In genomic region chr3:197031315-197032285, GRCh38 we compare ENCODE assay signal across 8 cellular contexts. TPM values are rescaled to one million over a fixed set of nuclear protein-coding genes. Genes with fewer than 3 reads are reported as not detected.
DNase-seq lines count a peak whose midpoint lies in the region; ATAC-seq and TF ChIP-seq lines count a peak whose summit lies in the region.

No MANE protein-coding gene starts in this region.

- ATAC-seq in GM18511 (IDR thresholded peaks at IDR 0.05; ENCODE audit: unreplicated experiment) (no peak), HG03571 (IDR thresholded peaks at IDR 0.05; ENCODE audit: unreplicated experiment) (no peak)

- H3K27me3 Mint-ChIP-seq in chondrocyte (ENCODE audit: low read depth), result no peaks in the 10 kb centered on the region

- DNase-seq in AG08395 (ENCODE audit: low spot score) (peak; percentile 96), HuH-7 (ENCODE audit: low spot score) (peak; percentile 52), chondrocyte (ENCODE audit: low spot score) (no peak), mesenteric fat pad (ENCODE audit: low spot score) (peak; percentile 88), activated gamma-delta T cell (lab: John Stamatoyannopoulos, UW) (no peak), WERI-Rb-1 (no peak)

- peaks cover 39% of the 10 kb centered on the region for H3K4me1 Mint-ChIP-seq in chondrocyte (ENCODE audit: low read depth)

- H3K9me3 ChIP-seq in WERI-Rb-1 (ENCODE audit: severe bottlenecking), result no peaks in the 10 kb centered on the region

- no peak overlapping the region for H3K27ac ChIP-seq in WERI-Rb-1

- no peak overlapping the region for H3K4me3 Mint-ChIP-seq in chondrocyte (ENCODE audit: unreplicated experiment)

- H3K4me3 ChIP-seq in WERI-Rb-1 (ENCODE audit: low read depth, low read length), result no peak overlapping the region

- no peaks in the 10 kb centered on the region for H3K27me3 ChIP-seq in WERI-Rb-1 (ENCODE audit: insufficient read depth, low read depth, severe bottlenecking)

- H3K27ac Mint-ChIP-seq in chondrocyte (ENCODE audit: unreplicated experiment), result peak overlapping the region; percentile 93

- TF ChIP-seq CTCF in chondrocyte (IDR thresholded peaks at IDR 0.05) (no peak), WERI-Rb-1 (IDR thresholded peaks at IDR 0.05; ENCODE audit: low read depth, low read length) (no peak)

- no peaks in the 10 kb centered on the region for H3K9me3 Mint-ChIP-seq in chondrocyte (ENCODE audit: low read depth)

- no peaks in the 10 kb centered on the region for H3K36me3 Mint-ChIP-seq in chondrocyte (ENCODE audit: low read depth)

- no peaks in the 10 kb centered on the region for H3K36me3 ChIP-seq in WERI-Rb-1

RNA-seq across cellular contexts. Expression of gene MELTF, which starts 2.0 kb away (rescaled TPM):
- total RNA-seq in chondrocyte, result 4.5 to 5.2 TPM (median 5.1 TPM) in 3 replicates
- total RNA-seq in mesenteric fat pad, result 28.2 TPM

Comparison
In these comparisons a context has a peak if more than half of its experiments do, and no peak if none do; other contexts are left out.
1. DNase-seq: peak in AG08395 (single experiment), HuH-7 (single experiment) and mesenteric fat pad (single experiment); none in chondrocyte (single experiment), activated gamma-delta T cell (single experiment) and WERI-Rb-1 (single experiment).